ENCODE assay signal across 1 cellular context in the genomic region with DNA sequence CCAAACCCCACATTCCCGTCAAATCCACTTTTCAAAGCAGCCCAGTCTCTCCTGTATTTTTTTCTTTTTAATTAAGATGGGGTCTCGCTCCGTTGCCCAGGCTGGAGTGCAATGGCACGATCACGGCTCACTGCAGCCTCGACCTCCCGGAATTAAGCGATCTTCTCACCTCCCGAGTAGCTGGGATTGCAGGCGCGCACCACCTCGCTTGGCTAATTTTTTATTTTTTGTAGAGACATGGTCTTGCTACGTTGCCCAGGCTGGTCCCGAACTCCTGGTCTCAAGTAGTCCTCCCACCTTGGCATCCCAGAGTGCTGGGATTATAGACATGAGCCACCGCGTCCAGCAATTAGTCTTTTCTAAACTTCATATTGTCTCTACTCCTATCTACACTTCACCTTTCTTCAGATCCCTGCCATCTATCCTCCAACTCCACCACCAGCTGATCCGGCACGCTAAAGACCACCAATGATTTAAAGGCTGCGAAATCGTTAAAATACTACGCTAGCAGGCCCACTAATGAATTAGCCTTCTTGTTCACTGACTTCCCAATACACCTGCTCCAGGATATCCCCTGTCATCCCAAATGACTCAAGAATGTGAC.
TF ChIP-seq lines count a peak whose summit lies in the region.

No MANE protein-coding gene starts in this region.

TF ChIP-seq in K562, 482 proteins besides CTCF, POLR2A, EP300 and RAD21 (continued from another document):
- TF ChIP-seq CEBPZ (IDR thresholded peaks at IDR 0.05; ENCODE audit: borderline replicate concordance, low read depth, low read length) (no peak), ZBTB12 (CRISPR knock-in tag; IDR thresholded peaks at IDR 0.05) (no peak; the same call in 1 of the 2 replicates), CHD1 (IDR thresholded peaks at IDR 0.05; ENCODE audit: low read length) (no peak), MYBL2 (IDR thresholded peaks at IDR 0.05; ENCODE audit: low read depth) (no peak), MYBL2 (CRISPR knock-in tag; IDR thresholded peaks at IDR 0.05; ENCODE audit: borderline replicate concordance) (no peak), MAFK (IDR thresholded peaks at IDR 0.05; ENCODE audit: low read length) (no peak), USF1 (CRISPR knock-in tag; IDR thresholded peaks at IDR 0.05) (no peak), FOXJ2 (tag; IDR thresholded peaks at IDR 0.05) (no peak), GABPA (tag; conservative IDR thresholded peaks at IDR 0.05; ENCODE audit: low read depth) (peak; percentile 70)
- TF ChIP-seq, protein P1, sequence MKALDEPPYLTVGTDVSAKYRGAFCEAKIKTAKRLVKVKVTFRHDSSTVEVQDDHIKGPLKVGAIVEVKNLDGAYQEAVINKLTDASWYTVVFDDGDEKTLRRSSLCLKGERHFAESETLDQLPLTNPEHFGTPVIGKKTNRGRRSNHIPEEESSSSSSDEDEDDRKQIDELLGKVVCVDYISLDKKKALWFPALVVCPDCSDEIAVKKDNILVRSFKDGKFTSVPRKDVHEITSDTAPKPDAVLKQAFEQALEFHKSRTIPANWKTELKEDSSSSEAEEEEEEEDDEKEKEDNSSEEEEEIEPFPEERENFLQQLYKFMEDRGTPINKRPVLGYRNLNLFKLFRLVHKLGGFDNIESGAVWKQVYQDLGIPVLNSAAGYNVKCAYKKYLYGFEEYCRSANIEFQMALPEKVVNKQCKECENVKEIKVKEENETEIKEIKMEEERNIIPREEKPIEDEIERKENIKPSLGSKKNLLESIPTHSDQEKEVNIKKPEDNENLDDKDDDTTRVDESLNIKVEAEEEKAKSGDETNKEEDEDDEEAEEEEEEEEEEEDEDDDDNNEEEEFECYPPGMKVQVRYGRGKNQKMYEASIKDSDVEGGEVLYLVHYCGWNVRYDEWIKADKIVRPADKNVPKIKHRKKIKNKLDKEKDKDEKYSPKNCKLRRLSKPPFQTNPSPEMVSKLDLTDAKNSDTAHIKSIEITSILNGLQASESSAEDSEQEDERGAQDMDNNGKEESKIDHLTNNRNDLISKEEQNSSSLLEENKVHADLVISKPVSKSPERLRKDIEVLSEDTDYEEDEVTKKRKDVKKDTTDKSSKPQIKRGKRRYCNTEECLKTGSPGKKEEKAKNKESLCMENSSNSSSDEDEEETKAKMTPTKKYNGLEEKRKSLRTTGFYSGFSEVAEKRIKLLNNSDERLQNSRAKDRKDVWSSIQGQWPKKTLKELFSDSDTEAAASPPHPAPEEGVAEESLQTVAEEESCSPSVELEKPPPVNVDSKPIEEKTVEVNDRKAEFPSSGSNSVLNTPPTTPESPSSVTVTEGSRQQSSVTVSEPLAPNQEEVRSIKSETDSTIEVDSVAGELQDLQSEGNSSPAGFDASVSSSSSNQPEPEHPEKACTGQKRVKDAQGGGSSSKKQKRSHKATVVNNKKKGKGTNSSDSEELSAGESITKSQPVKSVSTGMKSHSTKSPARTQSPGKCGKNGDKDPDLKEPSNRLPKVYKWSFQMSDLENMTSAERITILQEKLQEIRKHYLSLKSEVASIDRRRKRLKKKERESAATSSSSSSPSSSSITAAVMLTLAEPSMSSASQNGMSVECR (CRISPR knock-in tag; IDR thresholded peaks at IDR 0.05), result no peak
